Comparison of ENCODE assay signal across 8 cellular contexts in the genomic region with DNA sequence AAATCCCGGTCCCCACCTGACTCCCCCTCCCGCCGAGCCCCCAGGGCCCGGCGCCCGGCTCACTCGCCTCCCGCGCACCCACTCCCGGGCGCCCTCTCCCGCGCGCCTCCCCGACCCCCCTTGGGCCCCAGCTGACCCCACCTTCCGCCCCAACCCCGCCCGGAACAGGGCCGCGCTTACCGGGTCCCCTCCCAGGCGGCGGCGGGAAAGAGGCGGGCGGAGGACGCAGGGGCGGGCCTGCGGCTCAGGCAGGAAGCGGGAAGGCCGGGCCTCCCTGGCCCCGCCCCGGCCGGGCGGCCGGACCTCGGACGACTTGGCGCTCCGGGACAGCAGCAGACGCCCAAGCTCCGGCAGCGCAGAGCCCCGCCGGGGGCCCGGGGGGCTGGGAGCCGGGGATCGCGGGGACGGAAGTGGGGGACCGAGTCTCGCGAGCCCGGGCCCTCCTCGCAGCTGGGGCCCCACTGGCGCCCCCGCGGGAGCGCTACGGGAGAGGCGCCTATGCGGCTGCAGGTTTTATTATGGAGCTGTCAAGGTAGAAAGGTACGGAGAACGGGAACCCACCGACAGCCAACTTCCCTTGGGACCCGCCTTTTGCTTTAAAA. TPM values are rescaled to one million over a fixed set of nuclear protein-coding genes. Genes with fewer than 3 reads are reported as not detected.
DNase-seq lines count a peak whose midpoint lies in the region; FAIRE-seq and TF ChIP-seq lines count a peak whose summit lies in the region.

A gene (minus strand): TSS at position 212 of the 602 bp plus-strand sequence. CDS start 15,905 bp downstream, outside the sequence.

- no peaks in the 10 kb centered on the region for H4K20me1 ChIP-seq in MM.1S (ENCODE audit: insufficient read depth, low read length)

- no peaks in the 10 kb centered on the region for H3K27me3 ChIP-seq in HAP-1 (ENCODE audit: low read depth)
- no peaks in the 10 kb centered on the region for H3K27me3 ChIP-seq in MM.1S (replicated peaks; ENCODE audit: insufficient read depth, low read length)
- H3K27me3 ChIP-seq in neutrophil, result peaks cover 32% of the 10 kb centered on the region

- peak within 1 kb of the TSS; percentile 74 for H3K9ac ChIP-seq in MM.1S (ENCODE audit: low read length)

- peak within 1 kb of the TSS; percentile 81 for H3K4me2 ChIP-seq in MM.1S (ENCODE audit: low read depth, low read length)

- peaks cover 4% of the 10 kb centered on the region; the same call in 1 of the 2 replicates for H3K79me2 ChIP-seq in MM.1S (ENCODE audit: low read length)

- H3K4me3 ChIP-seq in HAP-1 (peak within 1 kb of the TSS; percentile 53), MM.1S (ENCODE audit: low read length) (peak within 1 kb of the TSS; percentile 83), neutrophil (ENCODE audit: low read depth in 1 of 2, low read length in 1 of 2) (peak within 1 kb of the TSS; percentile 55 to 68)

- in situ Hi-C loops in HAP-1 (cut with MboI; ENCODE audit: low sequenced_read_pairs), result no loop called here
- in situ Hi-C loops in SK-MEL-5 (cut with HindIII; ENCODE audit: low pct_unique_long_range_greater_than_20kb, low sequenced_read_pairs), result no loop called here

- no peaks in the 10 kb centered on the region for H3K36me3 ChIP-seq in HAP-1 (replicated peaks)
- H3K36me3 ChIP-seq in MM.1S (replicated peaks; ENCODE audit: insufficient read depth, low read length), result no peaks in the 10 kb centered on the region
- H3K36me3 ChIP-seq in neutrophil, result no peaks in the 10 kb centered on the region

- no peak for FAIRE-seq in frontal cortex (lab: Jason Lieb, UNC)

- peaks cover 13% of the 10 kb centered on the region for H3K9me3 ChIP-seq in HAP-1
- no peaks in the 10 kb centered on the region for H3K9me3 ChIP-seq in MM.1S (replicated peaks; ENCODE audit: insufficient read depth, low read length)
- H3K9me3 ChIP-seq in neutrophil, result no peaks in the 10 kb centered on the region

- peaks cover 9% of the 10 kb centered on the region for H3K4me1 ChIP-seq in HAP-1
- no peaks in the 10 kb centered on the region for H3K4me1 ChIP-seq in MM.1S (ENCODE audit: low read length)
- peaks cover 0 to 6% of the 10 kb centered on the region in 2 experiments for H3K4me1 ChIP-seq in neutrophil (ENCODE audit: control insufficient read depth in 1 of 2, insufficient read depth in 1 of 2, low read depth in 1 of 2, low read length in 1 of 2)

- H3F3A ChIP-seq in MM.1S (ENCODE audit: insufficient read depth, low read length), result no peaks in the 10 kb centered on the region

- TF ChIP-seq CTCF in MM.1S (IDR thresholded peaks at IDR 0.05; ENCODE audit: low read length) (peak; percentile 48), neutrophil (IDR thresholded peaks at IDR 0.05) (no peak), subcutaneous adipose tissue (IDR thresholded peaks at IDR 0.05; ENCODE audit: low read depth) (no peak)

- H3K27ac ChIP-seq in MM.1S (ENCODE audit: low read length), result peak within 1 kb of the TSS; percentile 41; the same call in 1 of the 2 replicates
- no peak within 1 kb of the TSS for H3K27ac ChIP-seq in neutrophil

- no peaks in the 10 kb centered on the region for H3K9me2 ChIP-seq in MM.1S (replicated peaks; ENCODE audit: insufficient read depth, low read length)

- H2AFZ ChIP-seq in MM.1S (ENCODE audit: low read length), result peak within 1 kb of the TSS; percentile 80

- DNase-seq in GM03348 (ENCODE audit: low spot score) (peak; percentile 97), HAP-1 (ENCODE audit: low spot score in 2 of 2) (peak; percentile 63 to 93), MM.1S (peak; percentile 91), SK-MEL-5 (ENCODE audit: low read depth, low spot score) (peak; percentile 78), frontal cortex (ENCODE audit: low spot score in 2 of 2) (peak; percentile 88 to 89)
- DNase-seq in activated naive CD4-positive, alpha-beta T cell (lab: John Stamatoyannopoulos, UW), result peak; percentile 47 to 80 (median 70)

RNA-seq across cellular contexts. Expression of the gene that starts here (rescaled TPM):
- total RNA-seq in SK-MEL-5 (2014; rRNA removed; shearing (Covaris generic)), result 37.9 and 42.1 TPM in 2 replicates
- polyA plus RNA-seq in SK-MEL-5 (2015; cell fraction: cytosol; rRNA removed), result 52.1 and 79.5 TPM in 2 replicates
- 40.4 and 53.2 TPM in 2 replicates for polyA plus RNA-seq in SK-MEL-5 (2015; cell fraction: nucleus; rRNA removed)
- 53.4 TPM for total RNA-seq in frontal cortex
- total RNA-seq in subcutaneous adipose tissue, result 10 to 100 TPM; 21.8 to 31.9 (median 31.1) TPM
